Comparison of ENCODE assay signal across 19 cellular contexts in the genomic region with DNA sequence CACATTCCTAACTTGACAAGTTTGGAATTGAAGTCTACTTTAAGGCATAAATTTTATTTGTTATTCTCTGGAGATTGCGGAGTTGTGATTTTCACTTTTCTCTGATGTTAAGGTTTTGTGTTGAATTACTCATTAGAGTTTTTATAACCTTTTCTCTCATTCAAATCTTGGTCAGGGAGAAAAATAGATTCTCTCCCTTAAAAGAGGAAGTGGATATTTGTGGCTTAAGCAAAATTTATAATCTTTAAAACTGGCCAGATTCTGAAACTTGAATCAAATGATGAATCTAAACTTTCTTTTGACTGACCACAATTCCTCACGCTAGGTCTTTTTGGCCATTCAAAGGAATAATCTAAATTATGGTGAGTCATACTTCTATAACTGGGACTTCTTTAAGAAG.
DNase-seq lines count a peak whose midpoint lies in the region; ATAC-seq lines count a peak whose summit lies in the region.
"Had no signal": no experiment of that assay in that cellular context is flagged by ENCODE, and none has a peak within 500 bp of the region (broad histone marks: within the 10 kb centered on the region; RNA-seq: fewer than 3 reads in every experiment).

No MANE protein-coding gene starts in this region.

- H3K4me3 Mint-ChIP-seq in memory B cell, result no peak overlapping the region
- H3K4me3 Mint-ChIP-seq: activated CD4-positive, alpha-beta T cell treated with anti-CD3 and anti-CD28 coated beads, Interleukin-2, amount 10 ng/mL, durations not matched to agents 24 days and 14 days; CD4-positive, alpha-beta T cell; HFFc6 had no signal

- H3K27me3 Mint-ChIP-seq in memory B cell, result no peaks in the 10 kb centered on the region
- H3K27me3 Mint-ChIP-seq: activated CD4-positive, alpha-beta T cell treated with anti-CD3 and anti-CD28 coated beads, Interleukin-2, amount 10 ng/mL, durations not matched to agents 24 days and 14 days; CD4-positive, alpha-beta T cell had no signal

- peak overlapping the region; percentile 69 for H3K27ac Mint-ChIP-seq in memory B cell
- H3K27ac Mint-ChIP-seq: activated CD4-positive, alpha-beta T cell treated with anti-CD3 and anti-CD28 coated beads, Interleukin-2, amount 10 ng/mL, durations not matched to agents 24 days and 14 days; CD4-positive, alpha-beta T cell; HFFc6 had no signal

- DNase-seq in memory B cell (ENCODE audit: low spot score in 2 of 2), result no peak
- DNase-seq in NCI-H2029 treated with DMSO at 0.1 percent for 48 hours (lab: John Stamatoyannopoulos, UW), result no peak
- DNase-seq: activated CD4-positive, alpha-beta T cell treated with anti-CD3 and anti-CD28 coated beads, Interleukin-2, amount 10 ng/mL, durations not matched to agents 24 days and 14 days; caudate nucleus; CD4-positive, alpha-beta T cell; DMS79 treated with DMSO at 0.1 percent for 48 hours; erythroblast; HFFc6; kidney; NCI-H1092; NCI-H2081 treated with DMSO at 0.1 percent for 48 hours; NCI-H524; spleen had no signal

- peaks cover 11% of the 10 kb centered on the region for H3K4me1 Mint-ChIP-seq in memory B cell
- H3K4me1 Mint-ChIP-seq: activated CD4-positive, alpha-beta T cell treated with anti-CD3 and anti-CD28 coated beads, Interleukin-2, amount 10 ng/mL, durations not matched to agents 24 days and 14 days had no signal

- H3K36me3 Mint-ChIP-seq in memory B cell, result peaks cover 4% of the 10 kb centered on the region

- ATAC-seq in GM19023 (IDR thresholded peaks at IDR 0.05; ENCODE audit: unreplicated experiment) (peak; percentile 20), HG02610 (IDR thresholded peaks at IDR 0.05; ENCODE audit: unreplicated experiment) (peak; percentile 48), HG03378 (IDR thresholded peaks at IDR 0.05; ENCODE audit: unreplicated experiment) (peak; percentile 46), memory B cell (ENCODE audit: low read depth) (peak; percentile 28), HG03439 (IDR thresholded peaks at IDR 0.05; ENCODE audit: unreplicated experiment) (no peak), HG03280 (IDR thresholded peaks at IDR 0.05; ENCODE audit: unreplicated experiment) (no peak)
- ATAC-seq: Right ventricle myocardium inferior had no signal

- H3K9me3 Mint-ChIP-seq in memory B cell, result peaks cover 3% of the 10 kb centered on the region
- H3K9me3 Mint-ChIP-seq: activated CD4-positive, alpha-beta T cell treated with anti-CD3 and anti-CD28 coated beads, Interleukin-2, amount 10 ng/mL, durations not matched to agents 24 days and 14 days; CD4-positive, alpha-beta T cell; HFFc6 had no signal

Comparison
In these comparisons a context has a peak if more than half of its experiments do, and no peak if none do; other contexts are left out.
1. ATAC-seq: peak in GM19023 (single experiment), HG02610 (single experiment), HG03378 (single experiment) and memory B cell (single experiment); none in HG03439 (single experiment) and HG03280 (single experiment).